Comparison of ENCODE assay signal across 18 cellular contexts in the genomic region with DNA sequence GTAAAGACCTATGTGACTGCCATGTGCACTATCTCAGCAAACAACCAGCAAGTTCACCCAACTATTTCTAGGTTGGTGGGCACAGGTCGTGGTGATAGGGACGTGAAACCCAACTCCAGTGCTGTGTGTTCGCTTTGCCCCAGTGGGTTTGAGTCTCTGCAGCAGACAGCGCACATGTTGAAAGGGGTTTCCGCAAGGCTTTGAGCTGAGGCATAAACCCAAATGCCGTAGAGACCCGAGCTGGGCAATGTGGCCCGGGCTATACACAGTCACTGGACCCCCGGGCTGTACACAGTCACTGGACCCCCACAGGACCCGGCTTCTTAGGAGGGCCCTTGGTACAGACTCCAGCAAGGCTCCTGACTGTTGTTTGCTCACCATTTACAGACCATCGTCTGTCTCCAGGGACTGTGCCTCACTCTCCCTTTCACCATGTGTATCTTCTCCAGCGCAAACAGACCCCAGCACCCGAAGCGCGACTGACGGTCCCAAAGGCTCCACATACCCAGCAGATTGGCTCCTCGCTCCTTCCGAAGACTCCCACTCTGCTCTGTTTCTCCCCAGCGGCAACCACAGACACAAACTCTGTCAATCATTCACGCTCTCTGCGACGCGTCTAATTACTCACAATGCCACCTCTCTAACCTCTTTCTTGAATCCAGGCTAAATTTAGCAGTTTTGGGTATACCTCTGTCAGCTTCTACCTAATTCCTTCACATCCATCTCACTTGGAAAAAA. TPM values are rescaled to one million over a fixed set of nuclear protein-coding genes. Genes with fewer than 3 reads are reported as not detected.
DNase-seq lines count a peak whose midpoint lies in the region; ATAC-seq, FAIRE-seq and TF ChIP-seq lines count a peak whose summit lies in the region.
"Had no signal": no experiment of that assay in that cellular context is flagged by ENCODE, and none has a peak within 500 bp of the region (broad histone marks: within the 10 kb centered on the region; RNA-seq: fewer than 3 reads in every experiment).

No MANE protein-coding gene starts in this region.

- WGBS in heart left ventricle, 4 donors = 89 to 94% (median 92%) methylated on average over 19 to 23 of the region's 23 CpGs
- 88% methylated on average over 23 of the region's 23 CpGs for WGBS in hepatocyte (ENCODE audit: low lambda C conversion rate, missing lambda C conversion rate)
- 90 to 93% methylated on average over 12 to 20 of the region's 23 CpGs for WGBS in transverse colon (ENCODE audit: low coverage in 1 of 2), 2 donors

- TF ChIP-seq CTCF in heart left ventricle (IDR thresholded peaks at IDR 0.05) = no peak
- no peak for TF ChIP-seq CTCF in hepatocyte (IDR thresholded peaks at IDR 0.05; ENCODE audit: poor library complexity)
- no peak for TF ChIP-seq CTCF in neural progenitor cell (IDR thresholded peaks at IDR 0.05)
- TF ChIP-seq CTCF in transverse colon (IDR thresholded peaks at IDR 0.05) = no peak

- H3K27me3 Mint-ChIP-seq in neural progenitor cell (ENCODE audit: insufficient read depth, low read depth) = peaks cover 6% of the 10 kb centered on the region

- no peaks in the 10 kb centered on the region for H3K9me2 ChIP-seq in hepatocyte (replicated peaks; ENCODE audit: insufficient read depth)

- H3K4me1 Mint-ChIP-seq in neural progenitor cell = peaks cover 24% of the 10 kb centered on the region
- H3K4me1 Mint-ChIP-seq: CD4-positive, CD25-positive, alpha-beta regulatory T cell had no signal

- H3K9ac ChIP-seq in neural progenitor cell = no peak overlapping the region

- FAIRE-seq in HTR-8/SVneo (lab: Jason Lieb, UNC) = no peak
- FAIRE-seq: colon had no signal

- H3K4me1 ChIP-seq in heart left ventricle (peaks cover 0 to 31% (median 17%) of the 10 kb centered on the region in 12 donors), hepatocyte (ENCODE audit: insufficient read depth) (peaks cover 8% of the 10 kb centered on the region), neural progenitor cell (peaks cover 2% of the 10 kb centered on the region), transverse colon (peaks cover 0 to 10% (median 0%) of the 10 kb centered on the region in 4 donors)

- peak overlapping the region; percentile 12 for H3K4me2 ChIP-seq in hepatocyte
- no peak overlapping the region for H3K4me2 ChIP-seq in neural progenitor cell

- no peak for DNase-seq in heart left ventricle
- no peak for DNase-seq in Right ventricle myocardium superior
- no peak for DNase-seq in hepatocyte (ENCODE audit: low spot score)
- DNase-seq in neural progenitor cell (ENCODE audit: low spot score) = no peak
- no peak for DNase-seq in transverse colon
- no peak for DNase-seq in HTR-8/SVneo (ENCODE audit: insufficient read length, low spot score)
- DNase-seq in stimulated activated naive CD4-positive, alpha-beta T cell treated with Interleukin-2 at 50 U/mL for 16 hours (lab: John Stamatoyannopoulos, UW) = no peak
- no peak for DNase-seq in 8988T
- DNase-seq: activated CD4-positive, alpha-beta T cell treated with anti-CD3 and anti-CD28 coated beads for 4 hours; activated CD8-positive, alpha-beta memory T cell treated with anti-CD3 and anti-CD28 coated beads, Interleukin-2, amount 10 ng/mL, durations not matched to agents 7 days and 5 days; CD4-positive, CD25-positive, alpha-beta regulatory T cell; MM.1S; NCI-H1436; SW 1271 had no signal

- no peaks in the 10 kb centered on the region for H3K9me3 Mint-ChIP-seq in neural progenitor cell
- H3K9me3 Mint-ChIP-seq: activated T-helper 17 cell treated with anti-CD3 and anti-CD28 coated beads, Interleukin-2, amount 50 U/mL, for 72 hours; CD4-positive, CD25-positive, alpha-beta regulatory T cell had no signal

- H3K27ac ChIP-seq in heart left ventricle = peak overlapping the region in 8 of 12 donors; percentile 38 to 67 (median 58)
- peak overlapping the region; percentile 34 for H3K27ac ChIP-seq in hepatocyte
- no peak overlapping the region for H3K27ac ChIP-seq in neural progenitor cell
- H3K27ac ChIP-seq in transverse colon = peak overlapping the region; percentile 5 to 44 (median 20)
- H3K27ac ChIP-seq: thoracic aorta had no signal

- H4K20me1 ChIP-seq in hepatocyte (ENCODE audit: insufficient read depth, poor library complexity, severe bottlenecking) (no peaks in the 10 kb centered on the region), neural progenitor cell (ENCODE audit: low read depth) (no peaks in the 10 kb centered on the region)

- H3F3A ChIP-seq in neural progenitor cell (ENCODE audit: low read depth) = no peaks in the 10 kb centered on the region

- no peak overlapping the region for H3K4me3 Mint-ChIP-seq in neural progenitor cell
- H3K4me3 Mint-ChIP-seq: activated CD8-positive, alpha-beta memory T cell treated with anti-CD3 and anti-CD28 coated beads, Interleukin-2, amount 10 ng/mL, durations not matched to agents 7 days and 5 days; activated T-helper 17 cell treated with anti-CD3 and anti-CD28 coated beads, Interleukin-2, amount 50 U/mL, for 72 hours; brain; CD4-positive, CD25-positive, alpha-beta regulatory T cell had no signal

- no peak for TF ChIP-seq EP300 in transverse colon (IDR thresholded peaks at IDR 0.05; ENCODE audit: low read depth)

- ATAC-seq in heart left ventricle (no peak), Right ventricle myocardium superior (ENCODE audit: poor library complexity) (no peak)
- ATAC-seq: activated CD8-positive, alpha-beta memory T cell treated with anti-CD3 and anti-CD28 coated beads, Interleukin-2, amount 10 ng/mL, durations not matched to agents 7 days and 5 days; activated T-helper 17 cell treated with anti-CD3 and anti-CD28 coated beads, Interleukin-2, amount 50 U/mL, for 72 hours had no signal

- no peaks in the 10 kb centered on the region for H3K36me3 ChIP-seq in heart left ventricle
- no peaks in the 10 kb centered on the region for H3K36me3 ChIP-seq in hepatocyte (replicated peaks; ENCODE audit: insufficient read depth, low read depth)
- no peaks in the 10 kb centered on the region for H3K36me3 ChIP-seq in neural progenitor cell
- no peaks in the 10 kb centered on the region for H3K36me3 ChIP-seq in transverse colon
- H3K36me3 ChIP-seq: thoracic aorta had no signal

- H3K27me3 ChIP-seq in heart left ventricle (no peaks in the 10 kb centered on the region), hepatocyte (no peaks in the 10 kb centered on the region), neural progenitor cell (no peaks in the 10 kb centered on the region), transverse colon (no peaks in the 10 kb centered on the region)

- peaks cover under 1% of the 10 kb centered on the region for H3K36me3 Mint-ChIP-seq in neural progenitor cell
- H3K36me3 Mint-ChIP-seq: brain; CD4-positive, CD25-positive, alpha-beta regulatory T cell had no signal

- peaks cover 12% of the 10 kb centered on the region for H3K79me2 ChIP-seq in hepatocyte
- no peaks in the 10 kb centered on the region for H3K79me2 ChIP-seq in neural progenitor cell (ENCODE audit: low read depth)

- H3K9me3 ChIP-seq in heart left ventricle (no peaks in the 10 kb centered on the region), hepatocyte (ENCODE audit: low read depth) (no peaks in the 10 kb centered on the region), neural progenitor cell (ENCODE audit: low read depth) (no peaks in the 10 kb centered on the region), transverse colon (no peaks in the 10 kb centered on the region)
- H3K9me3 ChIP-seq: thoracic aorta had no signal

- in situ Hi-C loops in transverse colon (cut with MboI; ENCODE audit: low pct_ligation_motif_present in 1 of 4, low pct_unique_long_range_greater_than_20kb in 1 of 4, low sequenced_read_pairs in 3 of 4) = no loop called here

- H3K4me3 ChIP-seq in heart left ventricle = no peak overlapping the region
- H3K4me3 ChIP-seq in hepatocyte = no peak overlapping the region
- no peak overlapping the region for H3K4me3 ChIP-seq in neural progenitor cell
- H3K4me3 ChIP-seq in transverse colon = no peak overlapping the region
- H3K4me3 ChIP-seq: thoracic aorta had no signal

- H2AFZ ChIP-seq in hepatocyte (no peak overlapping the region), neural progenitor cell (replicated peaks) (no peak overlapping the region)

- peak overlapping the region; percentile 51 for H3K27ac Mint-ChIP-seq in neural progenitor cell
- H3K27ac Mint-ChIP-seq: activated CD8-positive, alpha-beta memory T cell treated with anti-CD3 and anti-CD28 coated beads, Interleukin-2, amount 10 ng/mL, durations not matched to agents 7 days and 5 days; activated T-helper 17 cell treated with anti-CD3 and anti-CD28 coated beads, Interleukin-2, amount 50 U/mL, for 72 hours had no signal

- intact Hi-C loops in heart left ventricle (cut with DNase I) (loop anchor here in 1 of 10 donors (10.0 kb wide), 1 partner anchor 176 kb away; no protein-coding TSS in a partner anchor), Right ventricle myocardium superior (cut with DNase I) (no loop called here), transverse colon (cut with DNase I; ENCODE audit: low total_unique reads) (no loop called here)

- TF ChIP-seq POLR2A in heart left ventricle (IDR thresholded peaks at IDR 0.05) (no peak), transverse colon (IDR thresholded peaks at IDR 0.05) (no peak)

RNA-seq across cellular contexts. Expression of a gene that starts 31.2 kb away (rescaled TPM):
- total RNA-seq in heart left ventricle (10 to 100 TPM in 8 of 9 donors, 1 to 10 TPM in 1; 7.3 to 41.7 (median 23.5) TPM), Right ventricle myocardium superior (34.7 TPM), hepatocyte (40.5 and 52.5 TPM in 2 replicates), neural progenitor cell (ENCODE audit: low replicate concordance) (1.9 and 2.2 TPM in 2 replicates), transverse colon (100 to 1,000 TPM in 1 of 4 donors, 10 to 100 TPM in 3; 20.3 to 119 (median 49.7) TPM)
- polyA plus RNA-seq in heart left ventricle (1 to 10 TPM; 7.4 TPM), hepatocyte (31.7 and 36.0 TPM in 2 replicates)
